Comparison of ENCODE assay signal across 8 cellular contexts in the genomic region with DNA sequence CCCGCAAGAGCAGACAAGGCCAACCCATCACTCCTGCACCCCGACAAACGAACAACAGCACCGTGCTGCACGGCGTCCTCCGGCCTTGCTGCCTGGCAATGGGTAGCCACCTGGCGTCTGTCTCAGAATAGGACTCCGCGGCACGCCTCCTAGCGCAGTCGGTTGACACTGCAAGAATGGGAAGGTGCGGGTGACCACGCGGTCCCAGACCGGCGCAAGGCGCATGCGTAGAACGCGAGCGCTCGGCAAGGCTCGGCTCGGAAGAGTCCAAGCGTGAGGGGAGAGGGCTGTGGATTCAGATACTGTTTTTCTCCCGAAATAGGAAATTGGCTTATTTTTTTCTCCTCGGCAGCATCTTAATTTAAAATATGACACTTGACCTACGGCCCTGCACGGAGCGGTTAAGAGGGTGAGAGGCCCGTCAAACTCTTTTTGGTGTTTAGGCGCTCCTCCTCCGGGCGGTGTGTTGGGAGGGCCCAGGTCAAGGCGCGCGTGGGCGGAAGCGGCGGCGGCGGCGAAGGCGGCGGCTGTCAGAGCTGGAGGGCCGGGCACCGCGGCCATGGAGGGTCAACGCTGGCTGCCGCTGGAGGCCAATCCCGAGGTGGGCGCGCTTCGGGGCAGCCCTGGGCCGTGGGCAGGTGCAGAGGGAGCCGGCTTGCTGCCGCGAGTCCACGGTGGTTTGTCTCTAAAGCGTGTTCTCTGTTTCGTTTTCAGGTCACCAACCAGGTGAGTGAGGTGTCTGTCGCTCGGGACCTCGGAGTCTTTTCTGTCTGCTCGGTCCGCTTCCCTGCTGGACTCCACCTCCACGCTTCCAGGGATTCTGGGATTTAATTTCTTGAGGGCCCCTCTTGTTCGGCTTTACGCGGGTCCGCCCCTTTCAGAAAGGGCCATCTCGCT. TPM values are rescaled to one million over a fixed set of nuclear protein-coding genes. Genes with fewer than 3 reads are reported as not detected.
A peak's percentile ranks its signal among the peaks of the same experiment; 100 is the strongest.
DNase-seq lines count a peak whose midpoint lies in the region; TF ChIP-seq lines count a peak whose summit lies in the region.

TSS of gene UCHL3 (plus strand) at position 530 of the 897 bp plus-strand sequence. CDS start at position 560, 30 bp downstream.

- peak within 1 kb of the TSS; percentile 50 for H3K27ac ChIP-seq in neural cell (ENCODE audit: low read length)
- H3K27ac ChIP-seq in stomach smooth muscle (ENCODE audit: low read length) = peak within 1 kb of the TSS; percentile 66

- H3K4me1 ChIP-seq in stomach smooth muscle (ENCODE audit: control insufficient read depth, insufficient read depth, low read length) = peaks cover 4% of the 10 kb centered on the region

- H4K20me1 ChIP-seq in neural cell (ENCODE audit: insufficient read depth) = no peaks in the 10 kb centered on the region

- H3K79me2 ChIP-seq in neural cell (replicated peaks; ENCODE audit: insufficient read depth, low read length) = peaks cover 8% of the 10 kb centered on the region

- in situ Hi-C loops in G401 (cut with HindIII; ENCODE audit: low sequenced_read_pairs) = no loop called here

- peak within 1 kb of the TSS; percentile 84 for H3K4me2 ChIP-seq in neural cell (ENCODE audit: low read length)

- peak; percentile 99 for TF ChIP-seq CTCF in neural cell (IDR thresholded peaks at IDR 0.05; ENCODE audit: poor library complexity, severe bottlenecking)

- H3K27me3 ChIP-seq in H7 (ENCODE audit: control insufficient read depth, insufficient read depth, low read length) (no peaks in the 10 kb centered on the region), neural cell (ENCODE audit: insufficient read depth, low read depth, low read length) (no peaks in the 10 kb centered on the region), stomach smooth muscle (ENCODE audit: control insufficient read depth in 1 of 2, insufficient read depth in 2 of 2, low read length in 2 of 2) (no peaks in the 10 kb centered on the region)

- H2AFZ ChIP-seq in neural cell (ENCODE audit: low read depth, low read length) = peak within 1 kb of the TSS; percentile 71

- H3F3A ChIP-seq in neural cell (ENCODE audit: insufficient read depth, low read length, poor library complexity, severe bottlenecking) = no peaks in the 10 kb centered on the region

- H3K4me3 ChIP-seq in H7 (ENCODE audit: insufficient read depth, low read depth, low read length) = peak within 1 kb of the TSS; percentile 98
- peak within 1 kb of the TSS; percentile 81 for H3K4me3 ChIP-seq in neural cell (ENCODE audit: low read length)
- H3K4me3 ChIP-seq in stomach smooth muscle (ENCODE audit: low read length in 2 of 2) = peak within 1 kb of the TSS; percentile 92 to 97

- H3K36me3 ChIP-seq in H7 (replicated peaks; ENCODE audit: control insufficient read depth, insufficient read depth, low read length) = no peaks in the 10 kb centered on the region
- H3K36me3 ChIP-seq in neural cell (ENCODE audit: insufficient read depth, low read length) = no peaks in the 10 kb centered on the region
- no peaks in the 10 kb centered on the region for H3K36me3 ChIP-seq in stomach smooth muscle (ENCODE audit: control insufficient read depth in 2 of 2, insufficient read depth in 2 of 2, low read length in 2 of 2)

- peak; percentile 79 for TF ChIP-seq RAD21 in neural cell (conservative IDR thresholded peaks at IDR 0.05)

- H3K9me3 ChIP-seq in neural cell (ENCODE audit: low read length) (no peaks in the 10 kb centered on the region), stomach smooth muscle (ENCODE audit: control insufficient read depth in 2 of 2, low read length in 2 of 2) (no peaks in the 10 kb centered on the region)

- H3K9me2 ChIP-seq in neural cell (ENCODE audit: insufficient read depth, low read length) = no peaks in the 10 kb centered on the region

- TF ChIP-seq EP300 in neural cell (conservative IDR thresholded peaks at IDR 0.05; ENCODE audit: poor library complexity, severe bottlenecking) = peak; percentile 29

- H3K9ac ChIP-seq in neural cell (ENCODE audit: low read length) (peak within 1 kb of the TSS; percentile 69), stomach smooth muscle (ENCODE audit: low read length in 2 of 2) (peak within 1 kb of the TSS; percentile 80 to 83)

- peak; percentile 94 for DNase-seq in G401 (ENCODE audit: low spot score)
- DNase-seq in H7 = peak; percentile 94
- DNase-seq in M059J (ENCODE audit: low read depth) = peak; percentile 90
- DNase-seq in SHP77 treated with DMSO at 0.1 percent for 48 hours (lab: John Stamatoyannopoulos, UW) = peak; percentile 79
- peak; percentile 89 for DNase-seq in activated gamma-delta T cell (lab: John Stamatoyannopoulos, UW)
- peak; percentile 91 for DNase-seq in fibroblast of the conjunctiva (ENCODE audit: low read depth)

TF ChIP-seq in neural cell, 6 proteins besides CTCF, POLR2A, EP300 and RAD21:
- TF ChIP-seq, protein P1, sequence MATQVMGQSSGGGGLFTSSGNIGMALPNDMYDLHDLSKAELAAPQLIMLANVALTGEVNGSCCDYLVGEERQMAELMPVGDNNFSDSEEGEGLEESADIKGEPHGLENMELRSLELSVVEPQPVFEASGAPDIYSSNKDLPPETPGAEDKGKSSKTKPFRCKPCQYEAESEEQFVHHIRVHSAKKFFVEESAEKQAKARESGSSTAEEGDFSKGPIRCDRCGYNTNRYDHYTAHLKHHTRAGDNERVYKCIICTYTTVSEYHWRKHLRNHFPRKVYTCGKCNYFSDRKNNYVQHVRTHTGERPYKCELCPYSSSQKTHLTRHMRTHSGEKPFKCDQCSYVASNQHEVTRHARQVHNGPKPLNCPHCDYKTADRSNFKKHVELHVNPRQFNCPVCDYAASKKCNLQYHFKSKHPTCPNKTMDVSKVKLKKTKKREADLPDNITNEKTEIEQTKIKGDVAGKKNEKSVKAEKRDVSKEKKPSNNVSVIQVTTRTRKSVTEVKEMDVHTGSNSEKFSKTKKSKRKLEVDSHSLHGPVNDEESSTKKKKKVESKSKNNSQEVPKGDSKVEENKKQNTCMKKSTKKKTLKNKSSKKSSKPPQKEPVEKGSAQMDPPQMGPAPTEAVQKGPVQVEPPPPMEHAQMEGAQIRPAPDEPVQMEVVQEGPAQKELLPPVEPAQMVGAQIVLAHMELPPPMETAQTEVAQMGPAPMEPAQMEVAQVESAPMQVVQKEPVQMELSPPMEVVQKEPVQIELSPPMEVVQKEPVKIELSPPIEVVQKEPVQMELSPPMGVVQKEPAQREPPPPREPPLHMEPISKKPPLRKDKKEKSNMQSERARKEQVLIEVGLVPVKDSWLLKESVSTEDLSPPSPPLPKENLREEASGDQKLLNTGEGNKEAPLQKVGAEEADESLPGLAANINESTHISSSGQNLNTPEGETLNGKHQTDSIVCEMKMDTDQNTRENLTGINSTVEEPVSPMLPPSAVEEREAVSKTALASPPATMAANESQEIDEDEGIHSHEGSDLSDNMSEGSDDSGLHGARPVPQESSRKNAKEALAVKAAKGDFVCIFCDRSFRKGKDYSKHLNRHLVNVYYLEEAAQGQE (IDR thresholded peaks at IDR 0.05; ENCODE audit: borderline replicate concordance) = peak; percentile 29
- TF ChIP-seq TAF1 (IDR thresholded peaks at IDR 0.05; ENCODE audit: low read depth) (peak; percentile 37), POLR2AphosphoS5 (IDR thresholded peaks at IDR 0.05) (peak; percentile 63), SMC3 (conservative IDR thresholded peaks at IDR 0.05; ENCODE audit: poor library complexity) (peak; percentile 92), EZH2 (IDR thresholded peaks at IDR 0.05; ENCODE audit: borderline replicate concordance, insufficient read depth, low read length, poor library complexity, severe bottlenecking) (no peak), MXI1 (conservative IDR thresholded peaks at IDR 0.05; ENCODE audit: poor library complexity, severe bottlenecking) (peak; percentile 88)

RNA-seq across cellular contexts. Expression of gene UCHL3, which starts in this region (rescaled TPM):
- 65.3 and 85.5 TPM in 2 replicates for total RNA-seq in G401 (2014; rRNA removed; shearing (Covaris generic))
- 49.2 and 61.5 TPM in 2 replicates for total RNA-seq in H7 (2014; rRNA removed; shearing (Covaris generic))
- total RNA-seq in M059J (2014; rRNA removed; shearing (Covaris generic)) = 101 and 112 TPM in 2 replicates
- 46.0 and 47.1 TPM in 2 replicates for polyA plus RNA-seq in neural cell
- polyA minus RNA-seq in neural cell = 57.7 and 62.5 TPM in 2 replicates

Comparison
In these comparisons a context has a peak if more than half of its experiments do, and no peak if none do; other contexts are left out.
1. Peak in every context shown above with its lines: DNase-seq, H3K4me3 ChIP-seq and H3K27ac ChIP-seq.